In the genomic region with DNA sequence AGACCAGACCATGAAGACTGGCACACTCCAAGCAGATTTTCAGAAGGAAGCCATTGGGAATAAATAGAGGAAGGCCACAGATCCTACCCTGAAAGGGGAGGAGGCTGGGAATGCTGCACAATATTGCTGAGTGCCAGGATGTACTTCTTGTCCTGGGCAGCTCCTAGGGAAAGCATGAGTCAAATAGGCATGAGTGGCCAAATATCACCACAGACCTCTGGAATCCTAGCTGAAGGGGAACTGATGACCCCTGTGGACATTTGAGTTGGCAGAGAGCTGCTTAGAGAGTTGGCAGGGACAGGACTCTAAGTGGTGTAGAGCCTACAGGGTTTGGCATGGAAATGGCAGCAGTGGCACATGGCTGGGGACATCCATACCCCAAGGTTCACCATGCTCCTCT, we compare ENCODE assay signal across 20 cellular contexts.
A peak's percentile ranks its signal among the peaks of the same experiment; 100 is the strongest.
DNase-seq lines count a peak whose midpoint lies in the region; ATAC-seq, FAIRE-seq and TF ChIP-seq lines count a peak whose summit lies in the region.
"Had no signal": no experiment of that assay in that cellular context is flagged by ENCODE, and none has a peak within 500 bp of the region (broad histone marks: within the 10 kb centered on the region; RNA-seq: fewer than 3 reads in every experiment).

No MANE protein-coding gene starts in this region.

- H3K4me1 ChIP-seq in thyroid gland, result no peaks in the 10 kb centered on the region
- H3K4me1 ChIP-seq: A549 had no signal

- H3K27me3 ChIP-seq in bronchial epithelial cell (ENCODE audit: control insufficient read depth, insufficient read depth, low read length), result no peaks in the 10 kb centered on the region
- H3K27me3 ChIP-seq in thyroid gland, result no peaks in the 10 kb centered on the region

- H3K27ac Mint-ChIP-seq in HFFc6, result no peak overlapping the region
- H3K27ac Mint-ChIP-seq: CD14-positive monocyte; CD8-positive, alpha-beta T cell; GM23338; H9 had no signal

- H3K27ac ChIP-seq in thyroid gland, result no peak overlapping the region
- H3K27ac ChIP-seq: A549 had no signal

- H3K9me3 Mint-ChIP-seq in HFFc6, result no peaks in the 10 kb centered on the region
- H3K9me3 Mint-ChIP-seq: GM23338, H9 had no signal

- H3K4me1 Mint-ChIP-seq in HFFc6 (ENCODE audit: low read depth), result no peaks in the 10 kb centered on the region
- H3K4me1 Mint-ChIP-seq: CD14-positive monocyte, GM23338, H9 had no signal

- H3K36me3 ChIP-seq in bronchial epithelial cell (ENCODE audit: control insufficient read depth, insufficient read depth, low read length) (no peaks in the 10 kb centered on the region), thyroid gland (no peaks in the 10 kb centered on the region)

- no peaks in the 10 kb centered on the region for H3K9me3 ChIP-seq in thyroid gland
- H3K9me3 ChIP-seq: A549 had no signal

- H3K4me3 ChIP-seq in bronchial epithelial cell (ENCODE audit: low read depth, low read length) (no peak overlapping the region), thyroid gland (replicated peaks in 1 of 3) (no peak overlapping the region)
- H3K4me3 ChIP-seq: A549, GM23338 had no signal

- no peaks in the 10 kb centered on the region; the same call in 1 of the 2 replicates for H3K27me3 Mint-ChIP-seq in HFFc6 (ENCODE audit: insufficient read depth)

- intact Hi-C loops in thyroid gland (cut with DNase I), result no loop called here

- ATAC-seq in GM21528 (IDR thresholded peaks at IDR 0.05; ENCODE audit: low FRiP score, unreplicated experiment), result no peak
- ATAC-seq: A549; CD8-positive, alpha-beta T cell; GM23338; HepG2 had no signal

- H3K36me3 Mint-ChIP-seq in HFFc6 (ENCODE audit: low read depth), result no peaks in the 10 kb centered on the region
- H3K36me3 Mint-ChIP-seq: CD14-positive monocyte; CD8-positive, alpha-beta T cell had no signal

- H3K4me3 Mint-ChIP-seq in HFFc6, result no peak overlapping the region
- H3K4me3 Mint-ChIP-seq: CD14-positive monocyte; CD8-positive, alpha-beta T cell; GM23338; H9 had no signal

- TF ChIP-seq CTCF in bronchial epithelial cell (IDR thresholded peaks at IDR 0.05; ENCODE audit: insufficient read depth, low read length, severe bottlenecking), result no peak
- no peak for TF ChIP-seq CTCF in HFFc6 (IDR thresholded peaks at IDR 0.05)
- no peak for TF ChIP-seq CTCF in thyroid gland (IDR thresholded peaks at IDR 0.05)

- peak; percentile 12 for DNase-seq in M059J (ENCODE audit: low read depth)
- no peak for DNase-seq in bronchial epithelial cell (ENCODE audit: low read depth)
- peak; percentile 0 for DNase-seq in glomerular visceral epithelial cell (ENCODE audit: extremely low spot score)
- DNase-seq in stromal cell of bone marrow (ENCODE audit: low read depth), result peak; percentile 33
- DNase-seq in DMS79 treated with DMSO at 0.1 percent for 48 hours (lab: John Stamatoyannopoulos, UW), result no peak
- DNase-seq in HFFc6, result no peak
- DNase-seq in thyroid gland, result no peak
- DNase-seq: CD8-positive, alpha-beta T cell; COR-L47; DMS153; DND-41; GF-D8; H9 had no signal

- FAIRE-seq in bronchial epithelial cell (lab: Jason Lieb, UNC), result peak; percentile 76
- FAIRE-seq: A549, D721Med, HepG2, HTR-8/SVneo had no signal

- no peak for TF ChIP-seq POLR2A in thyroid gland (IDR thresholded peaks at IDR 0.05)

Comparison
In these comparisons a context has a peak if more than half of its experiments do, and no peak if none do; other contexts are left out.
1. DNase-seq: peak in M059J (single experiment), glomerular visceral epithelial cell (single experiment) and stromal cell of bone marrow (single experiment); none in bronchial epithelial cell (single experiment), DMS79 treated with DMSO at 0.1 percent for 48 hours (single experiment), HFFc6 (single experiment) and thyroid gland (0 of 2).